8 cellular contexts compared by ENCODE assay signal in genomic region chr10:71963756-71964668, GRCh38. TPM values are rescaled to one million over a fixed set of nuclear protein-coding genes. Genes with fewer than 3 reads are reported as not detected.
DNase-seq lines count a peak whose midpoint lies in the region; ATAC-seq and TF ChIP-seq lines count a peak whose summit lies in the region.

Gene CHST3, plus strand, starts transcription at chr10:71964395. Its CDS starts 41,448 bp downstream, at chr10:72005843.

- WGBS in esophagus muscularis mucosa = under 1% methylated on average over 23 of the region's 88 CpGs

- TF ChIP-seq CTCF in 22Rv1 (IDR thresholded peaks at IDR 0.05) (no peak), GM10248 (IDR thresholded peaks at IDR 0.05; ENCODE audit: control extremely low read depth, extremely low read depth, low read depth, missing control alignments) (no peak), esophagus muscularis mucosa (IDR thresholded peaks at IDR 0.05) (no peak), upper lobe of right lung (IDR thresholded peaks at IDR 0.05) (no peak)

- H3K9me3 ChIP-seq in esophagus muscularis mucosa (no peaks in the 10 kb centered on the region), mucosa of rectum (ENCODE audit: control insufficient read depth in 2 of 2, low read length in 2 of 2) (no peaks in the 10 kb centered on the region), upper lobe of right lung (no peaks in the 10 kb centered on the region)

- POLR2A ChIA-PET in GM10248 (lab: Yijun Ruan, JAX) = no interaction called here

- TF ChIP-seq POLR2A in esophagus muscularis mucosa (IDR thresholded peaks at IDR 0.05; ENCODE audit: low read depth) = no peak

- H3K9ac ChIP-seq in mucosa of rectum (ENCODE audit: low read depth in 1 of 2, low read length in 2 of 2) = peak within 1 kb of the TSS; percentile 52 to 74

- H3K4me3 ChIP-seq in esophagus muscularis mucosa (peak within 1 kb of the TSS; percentile 68 to 94 (median 78)), mucosa of rectum (ENCODE audit: low read length in 2 of 2) (peak within 1 kb of the TSS; percentile 53 to 72), upper lobe of right lung (peak within 1 kb of the TSS; percentile 61)

- no peaks in the 10 kb centered on the region for H3K36me3 ChIP-seq in esophagus muscularis mucosa
- no peaks in the 10 kb centered on the region for H3K36me3 ChIP-seq in mucosa of rectum (ENCODE audit: control insufficient read depth in 2 of 2, insufficient read depth in 2 of 2, low read length in 2 of 2)
- H3K36me3 ChIP-seq in upper lobe of right lung = no peaks in the 10 kb centered on the region

- H3K4me1 ChIP-seq in esophagus muscularis mucosa (peaks cover 42 to 62% (median 57%) of the 10 kb centered on the region in 4 donors), mucosa of rectum (ENCODE audit: control insufficient read depth in 2 of 2, insufficient read depth in 2 of 2, low read length in 2 of 2) (peaks cover 6 to 7% of the 10 kb centered on the region in 2 donors), upper lobe of right lung (peaks cover 10% of the 10 kb centered on the region)

- no peak for TF ChIP-seq EP300 in esophagus muscularis mucosa (IDR thresholded peaks at IDR 0.05)

- DNase-seq in GM10248 (ENCODE audit: extremely low spot score) = peak; percentile 32
- peak; percentile 39 for DNase-seq in UCSD-AML1 (lab: John Stamatoyannopoulos, UW; ENCODE audit: unreplicated experiment)
- no peak for DNase-seq in esophagus muscularis mucosa (ENCODE audit: extremely low spot score)
- peak; percentile 80 for DNase-seq in upper lobe of right lung
- DNase-seq in activated effector memory CD4-positive, alpha-beta T cell treated with anti-CD3 and anti-CD28 coated beads, Interleukin-2, amount 50 U/mL, for 16 hours = no peak
- no peak for DNase-seq in SW 1271 (lab: John Stamatoyannopoulos, UW)

- intact Hi-C loops in esophagus muscularis mucosa (cut with DNase I) = loop anchor here (2.0 kb wide), 1 partner anchor 45 kb away; no protein-coding TSS in a partner anchor
- intact Hi-C loops in upper lobe of right lung (cut with DNase I) = no loop called here

- ATAC-seq in upper lobe of right lung = peak; percentile 84

- no peaks in the 10 kb centered on the region for H3K27me3 ChIP-seq in esophagus muscularis mucosa
- H3K27me3 ChIP-seq in mucosa of rectum (ENCODE audit: control insufficient read depth in 2 of 2, insufficient read depth in 2 of 2, low read length in 2 of 2) = peaks cover 13 to 23% of the 10 kb centered on the region in 2 donors
- H3K27me3 ChIP-seq in upper lobe of right lung = no peaks in the 10 kb centered on the region

- H3K27ac ChIP-seq in 22Rv1 (peak within 1 kb of the TSS; percentile 61), esophagus muscularis mucosa (replicated peaks in 1 of 4) (peak within 1 kb of the TSS; percentile 94 to 100 (median 98)), mucosa of rectum (ENCODE audit: low read depth in 2 of 2, low read length in 2 of 2) (peak within 1 kb of the TSS; percentile 68 to 71), upper lobe of right lung (peak within 1 kb of the TSS; percentile 83)

- CTCF ChIA-PET in GM10248 (lab: Yijun Ruan, JAX) = no interaction called here

RNA-seq across cellular contexts. Expression of gene CHST3, which starts in this region (rescaled TPM):
- total RNA-seq in esophagus muscularis mucosa = 10 to 100 TPM; 24.1 to 43.0 (median 38.7) TPM
- total RNA-seq in upper lobe of right lung = 15.6 TPM

Comparison
In these comparisons a context has a peak if more than half of its experiments do, and no peak if none do; other contexts are left out.
1. DNase-seq: peak in GM10248 (single experiment), UCSD-AML1 (single experiment) and upper lobe of right lung (single experiment); none in esophagus muscularis mucosa (single experiment), activated effector memory CD4-positive, alpha-beta T cell treated with anti-CD3 and anti-CD28 coated beads, Interleukin-2, amount 50 U/mL, for 16 hours (single experiment) and SW 1271 (0 of 2).
2. Peak in every context shown above with its lines, with median percentiles within 50 percentile points of each other: H3K27ac ChIP-seq and H3K4me3 ChIP-seq.